32 cellular contexts compared by ENCODE assay signal in genomic region chr5:144318460-144318859, GRCh38.
"Had no signal": no experiment of that assay in that cellular context is flagged by ENCODE, and none has a peak within 500 bp of the region (broad histone marks: within the 10 kb centered on the region; RNA-seq: fewer than 3 reads in every experiment).

No MANE protein-coding gene starts in this region.

- H3K9ac ChIP-seq: SK-N-SH had no signal

- H3K9me3 Mint-ChIP-seq: activated B cell treated with CpG ODN at 0.5 μM for 24 hours; activated CD4-positive, alpha-beta memory T cell treated with anti-CD3 and anti-CD28 coated beads for 36 hours; activated naive CD4-positive, alpha-beta T cell treated with anti-CD3 and anti-CD28 coated beads for 36 hours; activated naive CD4-positive, alpha-beta T cell treated with anti-CD3 and anti-CD28 coated beads, Interleukin-2, amount 50 U/mL, for 72 hours; activated T-cell treated with anti-CD3 and anti-CD28 coated beads, Interleukin-2, amount 50 U/mL, for 4 hours; activated T-helper 1 cell treated with anti-CD3 and anti-CD28 coated beads, Interleukin-12 subunit alpha, Interleukin-12 subunit beta, Interleukin-2, Interleukin-4 antibody, amounts not matched to agents 30 ng/mL and 10 ng/mL and 1 ng/mL, durations not matched to agents 14 hours and 24 hours and 36 hours; T-helper 1 cell treated with Interleukin-12 subunit alpha and Interleukin-12 subunit beta and Interleukin-4 antibody, amounts not matched to agents 30 μg/mL and 1 μg/mL, for 36 hours; T-helper 2 cell treated with Interferon-gamma antibody and Interleukin-4, amounts not matched to agents 5 μg/mL and 100 μg/mL, for 36 hours had no signal

- H3K4me1 Mint-ChIP-seq: activated B cell treated with CpG ODN at 0.5 μM for 24 hours had no signal

- H3K4me3 Mint-ChIP-seq: activated B cell treated with CpG ODN at 0.5 μM for 24 hours; activated CD4-positive, alpha-beta memory T cell treated with anti-CD3 and anti-CD28 coated beads for 36 hours; activated naive CD4-positive, alpha-beta T cell treated with anti-CD3 and anti-CD28 coated beads for 36 hours; activated T-cell treated with anti-CD3 and anti-CD28 coated beads, Interleukin-2, amount 50 U/mL, for 4 hours; activated T-helper 1 cell treated with anti-CD3 and anti-CD28 coated beads, Interleukin-12 subunit alpha, Interleukin-12 subunit beta, Interleukin-2, Interleukin-4 antibody, amounts not matched to agents 30 ng/mL and 10 ng/mL and 1 ng/mL, durations not matched to agents 14 hours and 24 hours and 36 hours; T-helper 1 cell treated with Interleukin-12 subunit alpha and Interleukin-12 subunit beta and Interleukin-4 antibody, amounts not matched to agents 30 μg/mL and 1 μg/mL, for 36 hours; T-helper 2 cell treated with Interferon-gamma antibody and Interleukin-4, amounts not matched to agents 5 μg/mL and 100 μg/mL, for 36 hours had no signal

- H3K4me2 ChIP-seq: SK-N-SH had no signal

- H3K36me3 Mint-ChIP-seq: activated CD4-positive, alpha-beta memory T cell treated with anti-CD3 and anti-CD28 coated beads for 36 hours; activated naive CD4-positive, alpha-beta T cell treated with anti-CD3 and anti-CD28 coated beads, Interleukin-2, amount 50 U/mL, for 72 hours had no signal

- H3K27ac Mint-ChIP-seq: activated B cell treated with CpG ODN at 0.5 μM for 24 hours; activated CD4-positive, alpha-beta memory T cell treated with anti-CD3 and anti-CD28 coated beads for 36 hours; activated naive CD4-positive, alpha-beta T cell treated with anti-CD3 and anti-CD28 coated beads for 36 hours; activated naive CD4-positive, alpha-beta T cell treated with anti-CD3 and anti-CD28 coated beads, Interleukin-2, amount 50 U/mL, for 72 hours; activated T-helper 1 cell treated with anti-CD3 and anti-CD28 coated beads, Interleukin-12 subunit alpha, Interleukin-12 subunit beta, Interleukin-2, Interleukin-4 antibody, amounts not matched to agents 30 ng/mL and 10 ng/mL and 1 ng/mL, durations not matched to agents 14 hours and 24 hours and 36 hours; T-helper 1 cell treated with Interleukin-12 subunit alpha and Interleukin-12 subunit beta and Interleukin-4 antibody, amounts not matched to agents 30 μg/mL and 1 μg/mL, for 36 hours; T-helper 2 cell treated with Interferon-gamma antibody and Interleukin-4, amounts not matched to agents 5 μg/mL and 100 μg/mL, for 36 hours had no signal

- H3K27me3 Mint-ChIP-seq: activated B cell treated with CpG ODN at 0.5 μM for 24 hours had no signal

- H3K4me3 ChIP-seq: adrenal gland, body of pancreas, breast epithelium, Peyer's patch, SJSA1 had no signal

- H3K4me1 ChIP-seq: adrenal gland, breast epithelium, Peyer's patch, SJSA1 had no signal

- DNase-seq: activated B cell treated with CpG ODN at 0.5 μM for 24 hours; activated CD4-positive, alpha-beta memory T cell treated with anti-CD3 and anti-CD28 coated beads for 36 hours; activated CD4-positive, alpha-beta T cell treated with anti-CD3 and anti-CD28 coated beads for 4 hours; activated CD4-positive, alpha-beta T cell treated with anti-CD3 and anti-CD28 coated beads, Interleukin-2, amount 50 U/mL, for 1 hour; activated CD4-positive, CD25-positive, alpha-beta regulatory T cell treated with anti-CD3 and anti-CD28 coated beads, Interleukin-2, amount 50 U/mL, for 72 hours; activated CD8-positive, alpha-beta memory T cell treated with anti-CD3 and anti-CD28 coated beads, Interleukin-2, amount 50 U/mL, for 4 hours; activated gamma-delta T cell treated with Interleukin-2 at 50 U/mL for 16 hours; activated naive CD4-positive, alpha-beta T cell treated with anti-CD3 and anti-CD28 coated beads for 36 hours; activated T-cell treated with anti-CD3 and anti-CD28 coated beads for 4 hours; activated T-cell treated with anti-CD3 and anti-CD28 coated beads, Interleukin-2, amount 50 U/mL, for 4 hours; adrenal gland; body of pancreas; NCI-H1105; NCI-H1417 treated with DMSO at 0.1 percent for 48 hours; NCI-H1930; NCI-H2081 treated with DMSO at 0.1 percent for 48 hours; NCI-H446; NCI-H510A treated with DMSO at 0.1 percent for 48 hours; NCI-H526 treated with DMSO at 0.1 percent for 48 hours; NCI-H82; NK-92 treated with Interleukin-12 subunit alpha and Interleukin-12 subunit beta, amount 100 ng/mL, for 24 hours; PC-3; Peyer's patch; RPMI8226; SHP77 treated with DMSO at 0.1 percent for 48 hours; SK-N-SH had no signal

- H3K27ac ChIP-seq: adrenal gland, body of pancreas, breast epithelium, Peyer's patch, SJSA1 had no signal

- H3K9me3 ChIP-seq: adrenal gland, body of pancreas, breast epithelium, Peyer's patch, SJSA1, SK-N-SH had no signal

- H3K27me3 ChIP-seq: body of pancreas, breast epithelium, Peyer's patch had no signal

- ATAC-seq: activated naive CD4-positive, alpha-beta T cell treated with anti-CD3 and anti-CD28 coated beads, Interleukin-2, amount 50 U/mL, for 72 hours; activated T-cell treated with anti-CD3 and anti-CD28 coated beads, Interleukin-2, amount 50 U/mL, for 4 hours; body of pancreas; PC-3 had no signal

- H3K9me2 ChIP-seq: SK-N-SH had no signal

- H3K36me3 ChIP-seq: adrenal gland, breast epithelium, Peyer's patch, SJSA1 had no signal
